In genomic region chr22:33180371-33180770, GRCh38 we compare ENCODE assay signal across 18 cellular contexts.
"Had no signal": no experiment of that assay in that cellular context is flagged by ENCODE, and none has a peak within 500 bp of the region (broad histone marks: within the 10 kb centered on the region; RNA-seq: fewer than 3 reads in every experiment).

No MANE protein-coding gene starts in this region.

- H3K4me1 Mint-ChIP-seq: stimulated activated effector memory CD8-positive, alpha-beta T cell treated with anti-CD3 and anti-CD28 coated beads, Interleukin-12 subunit alpha, Interleukin-12 subunit beta, amount 100 ng/mL, for 72 hours had no signal

- H3K36me3 Mint-ChIP-seq: stimulated activated effector memory CD8-positive, alpha-beta T cell treated with anti-CD3 and anti-CD28 coated beads, Interleukin-12 subunit alpha, Interleukin-12 subunit beta, amount 100 ng/mL, for 72 hours had no signal

- H3K4me3 Mint-ChIP-seq: activated T-cell treated with anti-CD3 and anti-CD28 coated beads, Interleukin-2, amount 50 U/mL, for 4 hours; nephron; stimulated activated effector memory CD8-positive, alpha-beta T cell treated with anti-CD3 and anti-CD28 coated beads, Interleukin-12 subunit alpha, Interleukin-12 subunit beta, amount 100 ng/mL, for 72 hours had no signal

- H3K27ac Mint-ChIP-seq: nephron; stimulated activated effector memory CD8-positive, alpha-beta T cell treated with anti-CD3 and anti-CD28 coated beads, Interleukin-12 subunit alpha, Interleukin-12 subunit beta, amount 100 ng/mL, for 72 hours had no signal

- DNase-seq: activated CD4-positive, alpha-beta T cell treated with anti-CD3 and anti-CD28 coated beads, Interleukin-2, amount 50 U/mL, for 1 hour; activated CD8-positive, alpha-beta memory T cell treated with anti-CD3 and anti-CD28 coated beads, Interleukin-2, amount 50 U/mL, for 4 hours; activated effector memory CD4-positive, alpha-beta T cell treated with Interleukin-2 at 50 U/mL for 16 hours; activated naive CD4-positive, alpha-beta T cell treated with anti-CD3 and anti-CD28 coated beads, Interleukin-2, amount 50 U/mL, for 16 hours; activated T-cell treated with anti-CD3 and anti-CD28 coated beads, Interleukin-2, amount 50 U/mL, for 4 hours; dorsolateral prefrontal cortex; foreskin melanocyte; glutamatergic neuron; hypothalamus; lower lobe of right lung; stimulated activated CD4-positive, alpha-beta T cell treated with anti-CD3 and anti-CD28 coated beads, Interleukin-4, amount 100 ng/mL, for 24 hours; stomach; T1000; testis; upper lobe of left lung had no signal

- ATAC-seq: activated T-cell treated with anti-CD3 and anti-CD28 coated beads, Interleukin-2, amount 50 U/mL, for 4 hours; lower lobe of right lung; sciatic nerve; stimulated activated effector memory CD8-positive, alpha-beta T cell treated with anti-CD3 and anti-CD28 coated beads, Interleukin-12 subunit alpha, Interleukin-12 subunit beta, amount 100 ng/mL, for 72 hours had no signal
